ENCODE assay signal across 7 cellular contexts in genomic region chr1:202417762-202418201, GRCh38.
DNase-seq lines count a peak whose midpoint lies in the region; ATAC-seq and TF ChIP-seq lines count a peak whose summit lies in the region.
"Not testable (repeated sequence)": the region's sequence is repeated elsewhere in the genome, so short reads cannot be mapped to it uniquely, and the experiment has no call there.

No MANE protein-coding gene starts in this region.

- not testable (repeated sequence) for H3K27me3 ChIP-seq in neuronal stem cell (ENCODE audit: control insufficient read depth in 3 of 3, insufficient read depth in 3 of 3, low read depth in 1 of 3, low read length in 3 of 3)

- H2AK5ac ChIP-seq in neuronal stem cell (ENCODE audit: low read depth, low read length) = not testable (repeated sequence)

- not testable (repeated sequence) for H2BK5ac ChIP-seq in neuronal stem cell (ENCODE audit: low read length)

- H2AFZ ChIP-seq in neuronal stem cell (ENCODE audit: low read length) = not testable (repeated sequence)

- not testable (repeated sequence) for H3K18ac ChIP-seq in neuronal stem cell (ENCODE audit: low read length)

- peak overlapping the region; percentile 13 for H3K27ac ChIP-seq in caudate nucleus (ENCODE audit: low read depth, low read length)
- peak overlapping the region; percentile 46 for H3K27ac ChIP-seq in neuronal stem cell (replicated peaks; ENCODE audit: low read length)
- H3K27ac ChIP-seq in substantia nigra (ENCODE audit: low read depth, low read length, poor library complexity, severe bottlenecking) = peak overlapping the region; percentile 81

- ATAC-seq in WTC11 = peak; percentile 62

- H3K79me1 ChIP-seq in neuronal stem cell (ENCODE audit: low read depth, low read length) = not testable (repeated sequence)

- H4K91ac ChIP-seq in neuronal stem cell (ENCODE audit: low read depth, low read length, poor library complexity) = not testable (repeated sequence)

- not testable (repeated sequence) for H2BK15ac ChIP-seq in neuronal stem cell (ENCODE audit: low read length)

- not testable (repeated sequence) for H3K4me3 Mint-ChIP-seq in HFFc6, WTC11

- not testable (repeated sequence) for H3K9me3 ChIP-seq in neuronal stem cell (replicated peaks in 1 of 2; ENCODE audit: control insufficient read depth in 2 of 2, insufficient read depth in 1 of 2, low read depth in 1 of 2, low read length in 2 of 2)

- H3K27me3 Mint-ChIP-seq in HFFc6 (ENCODE audit: insufficient read depth); WTC11 (ENCODE audit: low read depth): not testable (repeated sequence)

- H3K36me3 Mint-ChIP-seq in HFFc6 (ENCODE audit: low read depth); WTC11: not testable (repeated sequence)

- POLR2A ChIA-PET in WTC11 (lab: Charles Lee) = not testable (repeated sequence)

- not testable (repeated sequence) for DNase-seq in HFFc6; WTC11 (ENCODE audit: low spot score); neuronal stem cell (ENCODE audit: low spot score)
- DNase-seq in caudate nucleus (lab: John Stamatoyannopoulos, UW) = peak in 7 of 61 donors; percentile 4 to 41 (median 14)
- peak; percentile 86 for DNase-seq in fibroblast of peridontal ligament (ENCODE audit: extremely low read depth)
- peak; percentile 36 to 67 for DNase-seq in hippocampal formation (lab: John Stamatoyannopoulos, UW)
- peak in 8 of 49 donors; percentile 21 to 42 (median 32) for DNase-seq in substantia nigra (lab: John Stamatoyannopoulos, UW)

- not testable (repeated sequence) for H3K9me3 Mint-ChIP-seq in HFFc6, WTC11

- TF ChIP-seq CTCF in HFFc6 (IDR thresholded peaks at IDR 0.05); WTC11 (IDR thresholded peaks at IDR 0.05): not testable (repeated sequence)

- not testable (repeated sequence) for H4K8ac ChIP-seq in neuronal stem cell (ENCODE audit: low read depth, low read length)

- not testable (repeated sequence) for H3K14ac ChIP-seq in neuronal stem cell (ENCODE audit: low read length)

- peak overlapping the region; percentile 48 for H3K27ac Mint-ChIP-seq in HFFc6
- not testable (repeated sequence) for H3K27ac Mint-ChIP-seq in WTC11

- H2BK120ac ChIP-seq in neuronal stem cell (ENCODE audit: low read depth, low read length) = not testable (repeated sequence)

- not testable (repeated sequence) for H3K9ac ChIP-seq in neuronal stem cell (ENCODE audit: low read depth, low read length, poor library complexity)

- H3K4me1 Mint-ChIP-seq in HFFc6 (ENCODE audit: low read depth) = peaks cover 19% of the 10 kb centered on the region
- peaks cover 36% of the 10 kb centered on the region for H3K4me1 Mint-ChIP-seq in WTC11

- H3K23ac ChIP-seq in neuronal stem cell (ENCODE audit: low read depth, low read length, poor library complexity) = not testable (repeated sequence)

- not testable (repeated sequence) for H3K36me3 ChIP-seq in neuronal stem cell (replicated peaks in 1 of 2; ENCODE audit: control insufficient read depth in 2 of 2, insufficient read depth in 2 of 2, low read length in 2 of 2)

- H3K4me2 ChIP-seq in neuronal stem cell (ENCODE audit: insufficient read depth, low read length, poor library complexity, severe bottlenecking) = not testable (repeated sequence)

- CTCF ChIA-PET in WTC11 (lab: Charles Lee) = interaction anchor here (0.6 kb wide), 1 partner anchor 231 kb away, joined by 3 read pairs; no protein-coding TSS in a partner anchor

- H3K4me1 ChIP-seq in neuronal stem cell (ENCODE audit: control insufficient read depth in 2 of 2, insufficient read depth in 1 of 2, low read depth in 1 of 2, low read length in 2 of 2) = not testable (repeated sequence)

- not testable (repeated sequence) for H3K4me3 ChIP-seq in neuronal stem cell (ENCODE audit: low read length in 2 of 2)

- H2BK12ac ChIP-seq in neuronal stem cell (ENCODE audit: low read length) = not testable (repeated sequence)

- H3K4ac ChIP-seq in neuronal stem cell (ENCODE audit: low read length) = not testable (repeated sequence)

Comparison
In these comparisons a context has a peak if more than half of its experiments do, and no peak if none do; other contexts are left out.
1. H3K27ac ChIP-seq: peak in every context shown above with its lines; median percentile 81 in substantia nigra; 46 in neuronal stem cell; 13 in caudate nucleus.